In genomic region chr5:159286420-159287035, GRCh38 we compare ENCODE assay signal across 8 cellular contexts. TPM values are rescaled to one million over a fixed set of nuclear protein-coding genes. Genes with fewer than 3 reads are reported as not detected.
DNase-seq lines count a peak whose midpoint lies in the region; ATAC-seq and TF ChIP-seq lines count a peak whose summit lies in the region.

No MANE protein-coding gene starts in this region.

- POLR2A ChIA-PET in HEK293T (lab: Yijun Ruan, JAX): no interaction called here

- CTCF ChIA-PET in HEK293T (lab: Yijun Ruan, JAX): interaction anchor here (0.6 to 1.4 kb wide), 5 partner anchors 23 to 735 kb away, joined by 3 to 10 read pairs (median 3); no protein-coding TSS in a partner anchor

- ATAC-seq in HG02884 (IDR thresholded peaks at IDR 0.05; ENCODE audit: unreplicated experiment) (no peak), HG03457 (IDR thresholded peaks at IDR 0.05; ENCODE audit: unreplicated experiment) (no peak)

- in situ Hi-C loops in Caki2 (cut with HindIII; ENCODE audit: low pct_unique_long_range_greater_than_20kb, low sequenced_read_pairs): no loop called here

- DNase-seq in Caki2 (ENCODE audit: low read depth): peak; percentile 45
- DNase-seq in HEK293T (ENCODE audit: extremely low spot score): peak; percentile 23
- DNase-seq in SK-N-DZ (ENCODE audit: low spot score): peak; percentile 22
- DNase-seq in fibroblast of the conjunctiva (ENCODE audit: low read depth): peak; percentile 36
- peak; percentile 42 for DNase-seq in renal cortical epithelial cell (ENCODE audit: low read depth)
- no peak for DNase-seq in NCI-H128 (lab: John Stamatoyannopoulos, UW; ENCODE audit: unreplicated experiment)

TF ChIP-seq in HEK293T, 16 proteins besides CTCF, POLR2A, EP300 and RAD21:
- TF ChIP-seq FOXA1 (IDR thresholded peaks at IDR 0.05) (no peak), ARNT (IDR thresholded peaks at IDR 0.05) (no peak), LEF1 (IDR thresholded peaks at IDR 0.05; ENCODE audit: borderline replicate concordance) (no peak), L3MBTL2 (conservative IDR thresholded peaks at IDR 0.05) (no peak), CTBP1 (IDR thresholded peaks at IDR 0.05; ENCODE audit: borderline replicate concordance) (no peak), ELF4 (IDR thresholded peaks at IDR 0.05) (no peak), TARDBP (IDR thresholded peaks at IDR 0.05) (no peak), FOXM1 (IDR thresholded peaks at IDR 0.05; ENCODE audit: borderline replicate concordance) (no peak), BHLHE40 (IDR thresholded peaks at IDR 0.05; ENCODE audit: borderline replicate concordance) (no peak), FOXK2 (IDR thresholded peaks at IDR 0.05) (no peak), HDGF (IDR thresholded peaks at IDR 0.05; ENCODE audit: borderline replicate concordance) (no peak), NFRKB (IDR thresholded peaks at IDR 0.05) (no peak), SP1 (IDR thresholded peaks at IDR 0.05) (no peak), SUZ12 (IDR thresholded peaks at IDR 0.05) (no peak), PKNOX1 (IDR thresholded peaks at IDR 0.05) (no peak), ZNF384 (IDR thresholded peaks at IDR 0.05) (no peak)
TF ChIP-seq in HEK293T: peak in this region for 0.

RNA-seq across cellular contexts. Expression of gene UBLCP1, which starts 23.4 kb away (rescaled TPM):
- 30.3 and 30.6 TPM in 2 replicates for total RNA-seq in Caki2 (2014; rRNA removed; shearing (Covaris generic); ENCODE audit: low replicate concordance)
- 43.8 and 45.5 TPM in 2 replicates for polyA plus RNA-seq in SK-N-DZ (2014; cell fraction: cytosol; rRNA removed)
- polyA plus RNA-seq in SK-N-DZ (2014; cell fraction: nucleus; rRNA removed): 17.9 and 18.7 TPM in 2 replicates
- 22.2 and 25.3 TPM in 2 replicates for total RNA-seq in renal cortical epithelial cell

RNA-seq across cellular contexts. Expression of gene IL12B, which starts 43.8 kb away (rescaled TPM):
- not detected in 2 replicates for total RNA-seq in Caki2 (2014; rRNA removed; shearing (Covaris generic); ENCODE audit: low replicate concordance)
- polyA plus RNA-seq in SK-N-DZ (2014; cell fraction: cytosol; rRNA removed): not detected in 2 replicates
- not detected in 2 replicates for polyA plus RNA-seq in SK-N-DZ (2014; cell fraction: nucleus; rRNA removed)
- total RNA-seq in renal cortical epithelial cell: not detected in 2 replicates
